ENCODE assay signal across 16 cellular contexts in the genomic region with DNA sequence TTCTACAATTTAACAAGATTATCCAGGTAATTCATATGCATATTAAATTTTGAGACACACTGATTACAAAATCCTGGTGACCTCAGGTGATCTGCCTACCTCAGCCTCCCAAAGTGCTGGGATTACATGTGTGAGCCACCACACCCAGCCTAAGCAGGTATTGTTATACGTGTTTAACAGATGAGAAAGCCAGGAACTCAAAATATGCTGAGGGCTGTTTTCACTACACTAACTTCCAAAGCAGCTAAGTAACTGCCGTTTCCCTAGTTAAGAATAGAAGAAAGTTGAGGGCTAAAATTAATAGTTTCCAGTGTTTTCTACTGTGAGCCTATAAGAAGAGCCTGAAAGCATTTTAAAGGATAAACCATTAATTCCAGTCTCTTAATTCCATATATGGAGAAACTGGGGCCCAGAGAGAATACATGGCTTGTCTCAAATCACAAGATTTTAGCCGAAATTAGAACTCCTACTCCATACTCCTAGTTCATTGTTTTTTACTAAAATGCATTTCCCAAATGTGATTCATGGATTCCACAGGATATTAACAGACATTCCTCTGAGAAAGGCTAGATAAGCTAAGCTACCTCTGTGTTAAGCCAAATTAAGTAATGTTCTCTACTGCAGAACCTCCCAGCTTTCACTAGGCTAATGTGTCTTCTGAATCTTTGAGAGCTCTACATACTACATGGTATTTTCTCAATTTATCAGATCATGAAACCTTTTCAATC. TPM values are rescaled to one million over a fixed set of nuclear protein-coding genes. Genes with fewer than 3 reads are reported as not detected.
DNase-seq lines count a peak whose midpoint lies in the region; ATAC-seq and TF ChIP-seq lines count a peak whose summit lies in the region.
"Had no signal": no experiment of that assay in that cellular context is flagged by ENCODE, and none has a peak within 500 bp of the region (broad histone marks: within the 10 kb centered on the region; RNA-seq: fewer than 3 reads in every experiment).

No MANE protein-coding gene starts in this region.

- H3K4me1 ChIP-seq in PC-3 (ENCODE audit: insufficient read depth, low read length), result no peaks in the 10 kb centered on the region
- no peaks in the 10 kb centered on the region for H3K4me1 ChIP-seq in CD4-positive, alpha-beta memory T cell (ENCODE audit: insufficient read depth, low read length)

- peaks cover 7% of the 10 kb centered on the region for H3K36me3 Mint-ChIP-seq in activated naive CD8-positive, alpha-beta T cell treated with anti-CD3 and anti-CD28 coated beads for 36 hours
- H3K36me3 Mint-ChIP-seq in CD4-positive, alpha-beta memory T cell, result peaks cover 4 to 9% of the 10 kb centered on the region in 2 donors

- no peaks in the 10 kb centered on the region for H3K27me3 ChIP-seq in PC-3 (ENCODE audit: low read length)
- H3K27me3 ChIP-seq in CD4-positive, alpha-beta memory T cell (ENCODE audit: insufficient read depth, low read length), result no peaks in the 10 kb centered on the region

- H3K9me2 ChIP-seq in PC-3 (replicated peaks; ENCODE audit: low read length), result no peaks in the 10 kb centered on the region

- H3K4me3 ChIP-seq in AG10803 (ENCODE audit: low read length), result no peak overlapping the region
- H3K4me3 ChIP-seq in PC-3 (ENCODE audit: low read length), result no peak overlapping the region
- H3K4me3 ChIP-seq in epithelial cell of proximal tubule (ENCODE audit: low read depth, low read length), result no peak overlapping the region
- no peak overlapping the region for H3K4me3 ChIP-seq in CD4-positive, alpha-beta memory T cell (ENCODE audit: low read length in 2 of 2)

- peaks cover 2% of the 10 kb centered on the region; the same call in 1 of the 2 replicates for H3K9me3 ChIP-seq in PC-3 (ENCODE audit: low read length)
- no peaks in the 10 kb centered on the region for H3K9me3 ChIP-seq in CD4-positive, alpha-beta memory T cell (ENCODE audit: control insufficient read depth in 1 of 2, low read length in 2 of 2)

- no peak overlapping the region for H2AFZ ChIP-seq in PC-3 (ENCODE audit: low read length)

- intact Hi-C loops in PC-3 (cut with micrococcal nuclease), result no loop called here
- intact Hi-C loops in CD4-positive, alpha-beta memory T cell (cut with micrococcal nuclease), result no loop called here

- peaks cover 7% of the 10 kb centered on the region for H3K9me3 Mint-ChIP-seq in activated naive CD8-positive, alpha-beta T cell treated with anti-CD3 and anti-CD28 coated beads for 36 hours
- peaks cover 2 to 14% (median 8%) of the 10 kb centered on the region in 8 donors for H3K9me3 Mint-ChIP-seq in CD4-positive, alpha-beta memory T cell

- H3K27ac Mint-ChIP-seq in activated naive CD8-positive, alpha-beta T cell treated with anti-CD3 and anti-CD28 coated beads for 36 hours, result no peak overlapping the region
- no peak overlapping the region for H3K27ac Mint-ChIP-seq in CD4-positive, alpha-beta memory T cell
- H3K27ac Mint-ChIP-seq: activated CD4-positive, alpha-beta memory T cell treated with anti-CD3 and anti-CD28 coated beads for 36 hours; activated naive CD8-positive, alpha-beta T cell; T-helper 1 cell treated with Interleukin-12 subunit alpha and Interleukin-12 subunit beta and Interleukin-4 antibody, amounts not matched to agents 30 μg/mL and 1 μg/mL, for 36 hours had no signal

- BruUV-seq in PC-3 (replicated peaks; lab: Mats Ljungman, UMichigan), result no TSS peak

- no peaks in the 10 kb centered on the region for H3K79me2 ChIP-seq in PC-3 (ENCODE audit: low read length)

- no peak overlapping the region for H3K27ac ChIP-seq in PC-3 (ENCODE audit: low read length)
- H3K27ac ChIP-seq in CD4-positive, alpha-beta memory T cell (ENCODE audit: low read depth, low read length), result no peak overlapping the region

- H3K4me2 ChIP-seq in PC-3 (ENCODE audit: low read length), result no peak overlapping the region

- H3K4me1 Mint-ChIP-seq in activated naive CD8-positive, alpha-beta T cell treated with anti-CD3 and anti-CD28 coated beads for 36 hours, result no peaks in the 10 kb centered on the region
- no peaks in the 10 kb centered on the region for H3K4me1 Mint-ChIP-seq in CD4-positive, alpha-beta memory T cell

- CTCF ChIA-PET in PC-3 (lab: Charles Lee), result no interaction called here
- CTCF ChIA-PET in CD4-positive, alpha-beta memory T cell (lab: Charles Lee; ENCODE audit: partially characterized antibody), result interaction anchor here (1.3 to 10.8 kb wide), 2 partner anchors 10 to 155 kb away, joined by 3 to 118 read pairs; a partner anchor contains a TSS

- H3K9ac ChIP-seq in PC-3 (ENCODE audit: low read length), result no peak overlapping the region

- H4K20me1 ChIP-seq in PC-3 (ENCODE audit: low read length), result no peaks in the 10 kb centered on the region

- ATAC-seq in PC-3, result no peak; the same call in 1 of the 2 replicates
- ATAC-seq in HG03025 (IDR thresholded peaks at IDR 0.05; ENCODE audit: low FRiP score, unreplicated experiment), result no peak

- H3K4me3 Mint-ChIP-seq in activated naive CD8-positive, alpha-beta T cell treated with anti-CD3 and anti-CD28 coated beads for 36 hours, result no peak overlapping the region
- no peak overlapping the region for H3K4me3 Mint-ChIP-seq in CD4-positive, alpha-beta memory T cell
- H3K4me3 Mint-ChIP-seq: activated CD4-positive, alpha-beta memory T cell treated with anti-CD3 and anti-CD28 coated beads for 36 hours; activated naive CD8-positive, alpha-beta T cell; endodermal cell; T-helper 1 cell treated with Interleukin-12 subunit alpha and Interleukin-12 subunit beta and Interleukin-4 antibody, amounts not matched to agents 30 μg/mL and 1 μg/mL, for 36 hours had no signal

- no peaks in the 10 kb centered on the region for H3K27me3 Mint-ChIP-seq in activated naive CD8-positive, alpha-beta T cell treated with anti-CD3 and anti-CD28 coated beads for 36 hours
- H3K27me3 Mint-ChIP-seq in CD4-positive, alpha-beta memory T cell, result peaks cover 0 to 4% of the 10 kb centered on the region in 2 donors
- H3K27me3 Mint-ChIP-seq: activated CD4-positive, alpha-beta memory T cell treated with anti-CD3 and anti-CD28 coated beads for 36 hours; activated naive CD8-positive, alpha-beta T cell had no signal

- DNase-seq in AG10803 (ENCODE audit: low read depth), result peak; percentile 82
- peak; percentile 11 for DNase-seq in PC-3
- peak; percentile 81 for DNase-seq in epithelial cell of proximal tubule (ENCODE audit: low read depth)
- DNase-seq in non-pigmented ciliary epithelial cell (ENCODE audit: low read depth), result peak; percentile 79
- no peak for DNase-seq in GM19238 (ENCODE audit: insufficient read length, low spot score)
- DNase-seq in activated naive CD8-positive, alpha-beta T cell treated with anti-CD3 and anti-CD28 coated beads for 36 hours, result no peak
- DNase-seq in CD4-positive, alpha-beta memory T cell, result no peak
- DNase-seq: activated CD4-positive, alpha-beta memory T cell treated with anti-CD3 and anti-CD28 coated beads for 36 hours; endodermal cell; NCI-H1436; NK-92 treated with Interleukin-12 subunit alpha and Interleukin-12 subunit beta, amount 100 ng/mL, for 24 hours; occipital lobe; stimulated activated CD4-positive, alpha-beta T cell treated with anti-CD3 and anti-CD28 coated beads, Interleukin-2, amount 100 ng/mL, for 24 hours had no signal

- TF ChIP-seq CTCF in AG10803 (conservative IDR thresholded peaks at IDR 0.05; ENCODE audit: low read length), result no peak
- TF ChIP-seq CTCF in PC-3 (conservative IDR thresholded peaks at IDR 0.05; ENCODE audit: low read depth, low read length), result no peak
- no peak for TF ChIP-seq CTCF in epithelial cell of proximal tubule (conservative IDR thresholded peaks at IDR 0.05; ENCODE audit: low read depth, low read length)

- POLR2A ChIA-PET in PC-3 (lab: Charles Lee; ENCODE audit: unreplicated experiment), result no interaction called here
- POLR2A ChIA-PET in CD4-positive, alpha-beta memory T cell (lab: Charles Lee; ENCODE audit: partially characterized antibody), result no interaction called here

- no peaks in the 10 kb centered on the region for H3F3A ChIP-seq in PC-3 (ENCODE audit: low read length, unreplicated experiment)

- no peaks in the 10 kb centered on the region for H3K36me3 ChIP-seq in PC-3 (ENCODE audit: low read depth, low read length)
- no peaks in the 10 kb centered on the region for H3K36me3 ChIP-seq in CD4-positive, alpha-beta memory T cell (ENCODE audit: insufficient read depth, low read length)

RNA-seq across cellular contexts. Expression of a gene that starts 17.0 kb away (rescaled TPM):
- total RNA-seq in PC-3 (2014; rRNA removed) (10.5 TPM in 2 replicates), epithelial cell of proximal tubule (25.3 and 29.5 TPM in 2 replicates)
- total RNA-seq in activated naive CD8-positive, alpha-beta T cell treated with anti-CD3 and anti-CD28 coated beads for 36 hours, result 10 to 100 TPM; 14.9 to 15.3 TPM
- 1 to 10 TPM; 7.1 to 7.8 TPM for total RNA-seq in CD4-positive, alpha-beta memory T cell
- 10 to 100 TPM; 12.0 to 12.6 TPM for polyA plus RNA-seq in CD4-positive, alpha-beta memory T cell

RNA-seq across cellular contexts. Expression of a gene that starts 45.6 kb away (rescaled TPM):
- total RNA-seq in PC-3 (2014; rRNA removed) (50.3 and 66.0 TPM in 2 replicates), epithelial cell of proximal tubule (37.4 and 49.1 TPM in 2 replicates)
- total RNA-seq in activated naive CD8-positive, alpha-beta T cell treated with anti-CD3 and anti-CD28 coated beads for 36 hours, result 10 to 100 TPM; 56.3 to 63.0 TPM
- 10 to 100 TPM; 38.3 to 47.8 TPM for total RNA-seq in CD4-positive, alpha-beta memory T cell
- polyA plus RNA-seq in CD4-positive, alpha-beta memory T cell, result 100 to 1,000 TPM; 115 to 167 TPM

RNA-seq across cellular contexts. Expression of a gene that starts 45.9 kb away (rescaled TPM):
- total RNA-seq in PC-3 (2014; rRNA removed) (1.2 and 2.6 TPM in 2 replicates), epithelial cell of proximal tubule (0.40 and 0.43 TPM in 2 replicates)
- total RNA-seq in activated naive CD8-positive, alpha-beta T cell treated with anti-CD3 and anti-CD28 coated beads for 36 hours, result 1 to 10 TPM; 2.7 to 2.8 TPM
- total RNA-seq in CD4-positive, alpha-beta memory T cell, result 1 to 10 TPM; 4.7 to 4.9 TPM
- under 1 TPM; 0.37 to 0.62 TPM for polyA plus RNA-seq in CD4-positive, alpha-beta memory T cell

Comparison
In these comparisons a context has a peak if more than half of its experiments do, and no peak if none do; other contexts are left out.
1. DNase-seq: peak in AG10803 (single experiment), PC-3 (single experiment), epithelial cell of proximal tubule (single experiment) and non-pigmented ciliary epithelial cell (single experiment); none in GM19238 (single experiment), activated naive CD8-positive, alpha-beta T cell treated with anti-CD3 and anti-CD28 coated beads for 36 hours (single experiment) and CD4-positive, alpha-beta memory T cell (0 of 5).